Comparison of ENCODE assay signal across 26 cellular contexts in genomic region chr6:23006656-23007055, GRCh38.
"Had no signal": no experiment of that assay in that cellular context is flagged by ENCODE, and none has a peak within 500 bp of the region (broad histone marks: within the 10 kb centered on the region; RNA-seq: fewer than 3 reads in every experiment).

No MANE protein-coding gene starts in this region.

- DNase-seq: activated CD4-positive, alpha-beta memory T cell treated with anti-CD3 and anti-CD28 coated beads for 36 hours; activated CD4-positive, alpha-beta T cell treated with anti-CD3 and anti-CD28 coated beads for 36 hours; activated CD4-positive, alpha-beta T cell treated with anti-CD3 and anti-CD28 coated beads, Interleukin-2, amount 10 ng/mL, durations not matched to agents 24 days and 14 days; activated CD4-positive, CD25-positive, alpha-beta regulatory T cell; activated CD4-positive, CD25-positive, alpha-beta regulatory T cell treated with anti-CD3 and anti-CD28 coated beads, Interleukin-2, amount 50 U/mL, for 72 hours; activated CD8-positive, alpha-beta memory T cell treated with anti-CD3 and anti-CD28 coated beads, Interleukin-2, amount 10 ng/mL, durations not matched to agents 7 days and 5 days; activated CD8-positive, alpha-beta memory T cell treated with anti-CD3 and anti-CD28 coated beads, Interleukin-2, amount 50 U/mL, for 4 hours; activated CD8-positive, alpha-beta T cell treated with anti-CD3 and anti-CD28 coated beads, Interleukin-2, amount 10 ng/mL, durations not matched to agents 7 days and 5 days; activated effector memory CD4-positive, alpha-beta T cell treated with anti-CD3 and anti-CD28 coated beads, Interleukin-2, amount 50 U/mL, for 16 hours; activated naive CD4-positive, alpha-beta T cell treated with anti-CD3 and anti-CD28 coated beads for 36 hours; activated naive CD8-positive, alpha-beta T cell treated with anti-CD3 and anti-CD28 coated beads for 36 hours; activated naive CD8-positive, alpha-beta T cell treated with anti-CD3 and anti-CD28 coated beads, Interleukin-2, amount 50 U/mL, for 24 hours; activated T-cell treated with anti-CD3 and anti-CD28 coated beads, Interleukin-2, amount 50 U/mL, for 1 hour; activated T-cell treated with anti-CD3 and anti-CD28 coated beads, Interleukin-2, amount 50 U/mL, for 48 hours; adrenal gland; amygdala; aorta; body of pancreas; caudate nucleus; colonic mucosa; effector CD8-positive, alpha-beta T cell; foreskin melanocyte; heart right ventricle; T-helper 2 cell had no signal

- H3K9me3 ChIP-seq: adrenal gland, body of pancreas, colonic mucosa, gastroesophageal sphincter had no signal

- H3K27ac ChIP-seq: adrenal gland, body of pancreas, colonic mucosa, gastroesophageal sphincter, heart right ventricle had no signal

- H3K36me3 ChIP-seq: adrenal gland, colonic mucosa, gastroesophageal sphincter, heart right ventricle had no signal

- ATAC-seq: activated CD4-positive, alpha-beta T cell treated with anti-CD3 and anti-CD28 coated beads for 36 hours; activated CD8-positive, alpha-beta memory T cell treated with anti-CD3 and anti-CD28 coated beads, Interleukin-2, amount 10 ng/mL, durations not matched to agents 7 days and 5 days; activated CD8-positive, alpha-beta T cell treated with anti-CD3 and anti-CD28 coated beads, Interleukin-2, amount 10 ng/mL, durations not matched to agents 7 days and 5 days; activated naive CD8-positive, alpha-beta T cell treated with anti-CD3 and anti-CD28 coated beads, Interleukin-2, amount 50 U/mL, for 24 hours; body of pancreas; esophagus mucosa; gastroesophageal sphincter; heart right ventricle had no signal

- H3K4me3 ChIP-seq: adrenal gland, body of pancreas, colonic mucosa, gastroesophageal sphincter, heart right ventricle had no signal

- H3K27me3 ChIP-seq: adrenal gland, body of pancreas, colonic mucosa, gastroesophageal sphincter, heart right ventricle had no signal

- H3K4me1 ChIP-seq: adrenal gland, body of pancreas, colonic mucosa, gastroesophageal sphincter had no signal
